1 cellular context compared by ENCODE assay signal in the genomic region with DNA sequence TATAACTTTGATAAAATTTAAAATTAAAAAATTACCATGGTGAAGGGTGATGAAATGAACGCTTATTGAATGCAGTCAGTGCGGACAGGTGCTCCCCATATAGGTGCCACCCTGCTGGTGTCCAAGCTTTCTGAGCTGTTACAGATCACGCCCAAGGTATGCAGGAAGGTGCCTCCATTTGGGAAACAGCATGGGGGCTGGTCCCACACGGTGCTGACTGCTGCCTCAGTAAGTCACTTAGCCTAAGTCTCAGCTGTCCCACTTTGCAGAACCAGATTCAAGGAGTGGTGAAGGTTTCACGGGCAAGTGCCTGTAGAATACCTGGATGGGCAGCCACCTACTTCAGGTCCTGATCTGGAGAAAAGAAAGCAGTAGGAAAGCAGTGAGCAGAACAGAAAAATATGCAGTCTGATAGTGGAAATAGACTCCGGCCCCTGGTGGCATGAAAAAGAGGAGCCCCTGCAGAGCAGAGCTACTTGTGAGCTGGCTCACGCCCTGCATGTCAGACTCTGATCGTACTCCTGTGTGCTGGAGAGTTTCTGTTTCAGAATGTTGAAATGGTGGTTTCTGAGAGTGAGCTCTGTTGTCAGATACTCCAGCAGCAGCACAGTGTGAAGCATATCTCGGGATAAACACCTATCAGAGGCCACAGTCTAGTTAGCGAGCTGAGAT.
TF ChIP-seq lines count a peak whose summit lies in the region.

No MANE protein-coding gene starts in this region.

TF ChIP-seq in IMR-90, 13 proteins besides CTCF, POLR2A, EP300 and RAD21:
- no peak for TF ChIP-seq MAZ (IDR thresholded peaks at IDR 0.05; ENCODE audit: borderline replicate concordance, low read depth, low read length)
- TF ChIP-seq MAFK (IDR thresholded peaks at IDR 0.05; ENCODE audit: low read depth, low read length), result no peak
- no peak for TF ChIP-seq MXI1 (IDR thresholded peaks at IDR 0.05; ENCODE audit: borderline replicate concordance, low read depth, low read length)
TF ChIP-seq in IMR-90: peak in this region for 0.
